8 cellular contexts compared by ENCODE assay signal in genomic region chr3:131381445-131382291, GRCh38. TPM values are rescaled to one million over a fixed set of nuclear protein-coding genes. Genes with fewer than 3 reads are reported as not detected.
DNase-seq lines count a peak whose midpoint lies in the region; ATAC-seq and TF ChIP-seq lines count a peak whose summit lies in the region.

NUDT16 (plus strand) TSS chr3:131381774; CDS start chr3:131381805, 31 bp downstream.

- POLR2A ChIA-PET in CD4-positive, alpha-beta T cell (lab: Charles Lee): interaction anchor here (0.7 to 2.6 kb wide), 10 partner anchors 9 to 1036 kb away, joined by 3 to 26 read pairs (median 4); partner anchors contain the start of genes ASTE1, ATP2C1, DNAJC13 and MRPL3

- H3K9me3 Mint-ChIP-seq in CD4-positive, alpha-beta T cell: no peaks in the 10 kb centered on the region

- H3K36me3 Mint-ChIP-seq in CD4-positive, alpha-beta T cell (ENCODE audit: low read depth): peaks cover 13% of the 10 kb centered on the region

- H3K27ac ChIP-seq in CD4-positive, alpha-beta T cell (ENCODE audit: low read depth, low read length): no peak within 1 kb of the TSS
- H3K27ac ChIP-seq in lung (ENCODE audit: low read depth in 1 of 2, low read length in 1 of 2): peak within 1 kb of the TSS; percentile 88 to 96

- peaks cover 0 to 5% of the 10 kb centered on the region in 2 donors for H3K36me3 ChIP-seq in lung (ENCODE audit: control insufficient read depth in 2 of 2, insufficient read depth in 2 of 2, low read length in 2 of 2)

- peak; percentile 96 for ATAC-seq in CD4-positive, alpha-beta T cell (ENCODE audit: poor library complexity)
- peak; percentile 98 for ATAC-seq in GM19452 (IDR thresholded peaks at IDR 0.05; ENCODE audit: unreplicated experiment)
- peak; percentile 92 for ATAC-seq in HG03575 (IDR thresholded peaks at IDR 0.05; ENCODE audit: extremely low read depth, insufficient number of reproducible peaks, low FRiP score, unreplicated experiment)
- ATAC-seq in lung (ENCODE audit: insufficient read depth, low FRiP score): peak; percentile 98

- peak; percentile 91 to 96 (median 94) for DNase-seq in CD4-positive, alpha-beta T cell
- DNase-seq in NK-92 (lab: John Stamatoyannopoulos, UW; ENCODE audit: unreplicated experiment) (peak; percentile 44), lung (ENCODE audit: low spot score) (peak; percentile 100)
- peak; percentile 90 to 93 for DNase-seq in activated CD8-positive, alpha-beta memory T cell treated with anti-CD3 and anti-CD28 coated beads for 4 hours (ENCODE audit: low read depth in 2 of 2)
- DNase-seq in effector CD8-positive, alpha-beta T cell (lab: John Stamatoyannopoulos, UW): peak; percentile 88
- peak; percentile 87 to 97 (median 93) for DNase-seq in stimulated activated CD4-positive, alpha-beta T cell treated with anti-CD3 and anti-CD28 coated beads, TNF-alpha, amount 100 ng/mL, for 24 hours (ENCODE audit: low read depth in 3 of 3)

- peak within 1 kb of the TSS; percentile 74 for H3K4me3 ChIP-seq in lung

- H3K4me3 Mint-ChIP-seq in CD4-positive, alpha-beta T cell: peak within 1 kb of the TSS; percentile 98

- CTCF ChIA-PET in CD4-positive, alpha-beta T cell (lab: Charles Lee): interaction anchor here (0.6 kb wide), 1 partner anchor 648 kb away, joined by 3 read pairs; no protein-coding TSS in a partner anchor

- TF ChIP-seq CTCF in CD4-positive, alpha-beta T cell (IDR thresholded peaks at IDR 0.05): peak; percentile 14
- no peak for TF ChIP-seq CTCF in lung (IDR thresholded peaks at IDR 0.05; ENCODE audit: control extremely low read depth, extremely low read depth)

- peaks cover 48% of the 10 kb centered on the region for H3K4me1 Mint-ChIP-seq in CD4-positive, alpha-beta T cell (ENCODE audit: low read depth)

- no peaks in the 10 kb centered on the region for H3K9me3 ChIP-seq in CD4-positive, alpha-beta T cell (ENCODE audit: control insufficient read depth, low read length)
- no peaks in the 10 kb centered on the region for H3K9me3 ChIP-seq in lung (ENCODE audit: control insufficient read depth in 2 of 2, insufficient read depth in 1 of 2, low read length in 1 of 2)

- no peaks in the 10 kb centered on the region for H3K27me3 ChIP-seq in CD4-positive, alpha-beta T cell (ENCODE audit: control insufficient read depth, insufficient read depth, low read length)
- no peaks in the 10 kb centered on the region for H3K27me3 ChIP-seq in lung (ENCODE audit: control insufficient read depth, insufficient read depth)

- H3K27ac Mint-ChIP-seq in CD4-positive, alpha-beta T cell: peak within 1 kb of the TSS; percentile 91

- intact Hi-C loops in CD4-positive, alpha-beta T cell (cut with DNase I, micrococcal nuclease): loop anchor here (2.0 to 10.0 kb wide), 6 partner anchors 121 to 1033 kb away; partner anchors contain the start of genes MRPL3 (in 2 of the 2), ASTE1 (in 1 of the 2), ATP2C1 (in 1 of the 2) and DNAJC13 (in 1 of the 2)

- peaks cover 26% of the 10 kb centered on the region in 2 donors for H3K4me1 ChIP-seq in lung (ENCODE audit: control insufficient read depth in 2 of 2, insufficient read depth in 2 of 2, low read length in 2 of 2)

- no peaks in the 10 kb centered on the region for H3K27me3 Mint-ChIP-seq in CD4-positive, alpha-beta T cell

- WGBS in lung, 2 donors: 0% methylated on average over 65 to 73 of the region's 73 CpGs

RNA-seq across cellular contexts. Expression of gene NUDT16, which starts in this region (rescaled TPM):
- 1 to 10 TPM; 4.7 to 5.7 TPM for total RNA-seq in CD4-positive, alpha-beta T cell
- total RNA-seq in lung: 10 to 100 TPM; 19.9 to 64.6 TPM
- 10 to 100 TPM; 37.0 to 67.9 TPM for polyA plus RNA-seq in lung

Comparison
In these comparisons a context has a peak if more than half of its experiments do, and no peak if none do; other contexts are left out.
1. DNase-seq: peak in every context shown above with its lines; median percentile 100 in lung; 94 in CD4-positive, alpha-beta T cell; 93 in stimulated activated CD4-positive, alpha-beta T cell treated with anti-CD3 and anti-CD28 coated beads, TNF-alpha, amount 100 ng/mL, for 24 hours; 92 in activated CD8-positive, alpha-beta memory T cell treated with anti-CD3 and anti-CD28 coated beads for 4 hours; 88 in effector CD8-positive, alpha-beta T cell; 44 in NK-92.